ENCODE assay signal across 18 cellular contexts in the genomic region with DNA sequence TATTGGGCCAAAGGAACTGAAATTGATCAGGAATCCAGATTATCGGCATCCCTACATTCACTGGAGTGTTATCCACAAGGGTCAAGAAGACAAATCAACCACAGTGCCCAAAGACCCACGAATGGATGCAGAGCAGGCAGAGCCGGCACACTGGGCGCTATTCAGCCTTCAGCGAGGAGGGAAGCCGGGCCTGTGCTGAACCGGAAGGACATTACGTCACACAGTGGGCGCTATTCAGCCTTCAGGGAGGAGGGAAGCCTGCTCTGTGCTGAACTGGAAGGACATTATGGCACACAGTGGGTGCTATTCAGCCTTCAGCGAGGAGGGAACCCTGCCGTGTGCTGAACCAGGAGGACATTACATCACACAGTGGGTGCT.
DNase-seq lines count a peak whose midpoint lies in the region; ATAC-seq and TF ChIP-seq lines count a peak whose summit lies in the region.
"Had no signal": no experiment of that assay in that cellular context is flagged by ENCODE, and none has a peak within 500 bp of the region (broad histone marks: within the 10 kb centered on the region; RNA-seq: fewer than 3 reads in every experiment).

No MANE protein-coding gene starts in this region.

- peak overlapping the region; percentile 31 for H3K4me3 Mint-ChIP-seq in T-helper 17 cell
- H3K4me3 Mint-ChIP-seq in natural killer cell treated with Interleukin-12 subunit alpha and Interleukin-12 subunit beta and Interleukin-15 and Interleukin-18, amount 100 ng/mL, for 72 hours: peak overlapping the region; percentile 66
- H3K4me3 Mint-ChIP-seq: activated T-helper 1 cell treated with anti-CD3 and anti-CD28 coated beads, Interleukin-12 subunit alpha, Interleukin-12 subunit beta, Interleukin-2, Interleukin-4 antibody, amounts not matched to agents 30 ng/mL and 10 ng/mL and 1 ng/mL, durations not matched to agents 14 hours and 24 hours and 36 hours; CD8-positive, alpha-beta T cell had no signal

- H3K27ac Mint-ChIP-seq in T-helper 17 cell: peak overlapping the region; percentile 6
- H3K27ac Mint-ChIP-seq in natural killer cell treated with Interleukin-12 subunit alpha and Interleukin-12 subunit beta and Interleukin-15 and Interleukin-18, amount 100 ng/mL, for 72 hours: peak overlapping the region; percentile 81 to 85
- H3K27ac Mint-ChIP-seq: activated T-helper 1 cell treated with anti-CD3 and anti-CD28 coated beads, Interleukin-12 subunit alpha, Interleukin-12 subunit beta, Interleukin-2, Interleukin-4 antibody, amounts not matched to agents 30 ng/mL and 10 ng/mL and 1 ng/mL, durations not matched to agents 14 hours and 24 hours and 36 hours had no signal

- H3K4me1 Mint-ChIP-seq in T-helper 17 cell: peaks cover 11% of the 10 kb centered on the region
- peaks cover 13 to 22% of the 10 kb centered on the region in 2 donors for H3K4me1 Mint-ChIP-seq in natural killer cell treated with Interleukin-12 subunit alpha and Interleukin-12 subunit beta and Interleukin-15 and Interleukin-18, amount 100 ng/mL, for 72 hours (ENCODE audit: low read depth in 2 of 2)

- peaks cover 10% of the 10 kb centered on the region for H3K36me3 ChIP-seq in suprapubic skin
- H3K36me3 ChIP-seq: ovary had no signal

- ATAC-seq in T-helper 17 cell: no peak
- no peak for ATAC-seq in natural killer cell treated with Interleukin-12 subunit alpha and Interleukin-12 subunit beta and Interleukin-15 and Interleukin-18, amount 100 ng/mL, for 72 hours
- ATAC-seq: CD8-positive, alpha-beta T cell; esophagus mucosa; Panc1 had no signal

- H3K9me3 Mint-ChIP-seq in natural killer cell treated with Interleukin-12 subunit alpha and Interleukin-12 subunit beta and Interleukin-15 and Interleukin-18, amount 100 ng/mL, for 72 hours: no peaks in the 10 kb centered on the region
- H3K9me3 Mint-ChIP-seq: activated T-helper 1 cell treated with anti-CD3 and anti-CD28 coated beads, Interleukin-12 subunit alpha, Interleukin-12 subunit beta, Interleukin-2, Interleukin-4 antibody, amounts not matched to agents 30 ng/mL and 10 ng/mL and 1 ng/mL, durations not matched to agents 14 hours and 24 hours and 36 hours; CD8-positive, alpha-beta T cell had no signal

- no peaks in the 10 kb centered on the region for H3K27me3 ChIP-seq in dorsolateral prefrontal cortex
- no peaks in the 10 kb centered on the region for H3K27me3 ChIP-seq in suprapubic skin
- H3K27me3 ChIP-seq: cardiac muscle cell, ovary had no signal

- intact Hi-C loops in dorsolateral prefrontal cortex (cut with DNase I): loop anchor here (10.0 kb wide), 2 partner anchors 111 to 391 kb away; no protein-coding TSS in a partner anchor

- no peak for DNase-seq in T-helper 17 cell
- DNase-seq in dorsolateral prefrontal cortex: peak in 1 of 10 donors; percentile 18
- DNase-seq in natural killer cell treated with Interleukin-12 subunit alpha and Interleukin-12 subunit beta and Interleukin-15 and Interleukin-18, amount 100 ng/mL, for 72 hours (ENCODE audit: low spot score): no peak
- no peak for DNase-seq in suprapubic skin (ENCODE audit: low spot score in 2 of 2)
- DNase-seq in AG08396 (ENCODE audit: low spot score): no peak
- no peak for DNase-seq in activated gamma-delta T cell treated with Interleukin-2 at 50 U/mL for 16 hours
- no peak for DNase-seq in DMS79 treated with DMSO at 0.1 percent for 48 hours (lab: John Stamatoyannopoulos, UW)
- DNase-seq in SHP77 treated with DMSO at 0.1 percent for 48 hours (lab: John Stamatoyannopoulos, UW): no peak
- DNase-seq: activated CD4-positive, alpha-beta T cell treated with anti-CD3 and anti-CD28 coated beads for 1 hour; CD8-positive, alpha-beta T cell; left ventricle myocardium superior; NCI-H1694 treated with DMSO at 0.1 percent for 48 hours; NCI-H226 had no signal

- TF ChIP-seq POLR2A in suprapubic skin (IDR thresholded peaks at IDR 0.05): no peak

- H3K36me3 Mint-ChIP-seq in T-helper 17 cell (ENCODE audit: low read depth): no peaks in the 10 kb centered on the region
- H3K36me3 Mint-ChIP-seq in natural killer cell treated with Interleukin-12 subunit alpha and Interleukin-12 subunit beta and Interleukin-15 and Interleukin-18, amount 100 ng/mL, for 72 hours: no peaks in the 10 kb centered on the region

- peaks cover 5% of the 10 kb centered on the region for H3K27me3 Mint-ChIP-seq in T-helper 17 cell
- no peaks in the 10 kb centered on the region for H3K27me3 Mint-ChIP-seq in natural killer cell treated with Interleukin-12 subunit alpha and Interleukin-12 subunit beta and Interleukin-15 and Interleukin-18, amount 100 ng/mL, for 72 hours

- H3K9me3 ChIP-seq in T-helper 17 cell (ENCODE audit: control insufficient read depth, low read length, poor library complexity, severe bottlenecking) (no peaks in the 10 kb centered on the region), suprapubic skin (no peaks in the 10 kb centered on the region)
- H3K9me3 ChIP-seq: ovary had no signal

- no peak for TF ChIP-seq EP300 in suprapubic skin (IDR thresholded peaks at IDR 0.05)

- H3K4me1 ChIP-seq in suprapubic skin: peaks cover 23% of the 10 kb centered on the region

- 93% methylated on average over 11 of the region's 11 CpGs for WGBS in suprapubic skin

- peak overlapping the region in 5 of 59 donors; percentile 1 to 26 (median 21) for H3K4me3 ChIP-seq in dorsolateral prefrontal cortex
- H3K4me3 ChIP-seq in suprapubic skin: no peak overlapping the region
- H3K4me3 ChIP-seq: cardiac muscle cell, ovary had no signal

- H3K27ac ChIP-seq in dorsolateral prefrontal cortex: peak overlapping the region in 56 of 59 donors; percentile 23 to 91 (median 82)
- peak overlapping the region; percentile 64 for H3K27ac ChIP-seq in suprapubic skin
- H3K27ac ChIP-seq: cardiac muscle cell, ovary had no signal

- no peak for TF ChIP-seq CTCF in dorsolateral prefrontal cortex (IDR thresholded peaks at IDR 0.05 in 54 of 56, conservative IDR thresholded peaks at IDR 0.05 in 2 of 56; ENCODE audit: low read depth in 1 of 56, partially characterized antibody in 56 of 56)
- no peak for TF ChIP-seq CTCF in suprapubic skin (IDR thresholded peaks at IDR 0.05)
